8 cellular contexts compared by ENCODE assay signal in the genomic region with DNA sequence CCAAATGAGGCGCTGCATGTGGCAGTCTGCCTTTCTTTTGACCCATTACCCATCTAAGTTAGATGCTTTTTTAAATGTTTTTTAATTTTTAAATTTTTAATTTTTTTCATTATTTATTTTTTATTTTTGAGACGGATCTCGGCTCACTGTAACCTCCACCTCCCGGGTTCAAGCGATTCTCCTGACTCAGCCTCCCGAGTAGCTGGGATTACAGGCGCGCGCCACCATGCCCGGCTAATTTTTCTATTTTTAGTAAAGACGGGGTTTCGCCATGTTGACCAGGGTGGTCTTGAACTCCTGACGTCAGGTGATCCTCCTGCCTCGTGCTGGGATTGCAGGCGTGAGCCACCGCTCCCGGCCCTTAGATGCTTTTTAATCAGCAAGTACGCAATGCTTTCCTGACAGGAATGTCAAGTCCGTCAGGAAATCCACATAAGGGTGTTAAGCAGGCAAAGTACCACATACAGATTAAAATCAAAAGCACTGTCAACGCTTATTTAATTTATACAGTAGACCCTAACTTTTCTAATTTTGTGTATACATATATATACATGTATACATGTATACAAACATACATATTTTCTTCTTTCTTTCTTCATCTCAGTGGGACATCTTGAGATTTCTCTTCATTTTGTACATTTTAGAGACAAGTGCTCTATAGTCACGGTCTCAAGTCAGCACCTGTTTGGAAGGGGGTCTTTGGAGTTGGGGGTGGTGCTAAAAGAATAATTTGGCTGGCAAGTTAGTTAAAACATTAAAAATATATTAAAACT. TPM values are rescaled to one million over a fixed set of nuclear protein-coding genes. Genes with fewer than 3 reads are reported as not detected.
DNase-seq lines count a peak whose midpoint lies in the region; ATAC-seq and TF ChIP-seq lines count a peak whose summit lies in the region.

No MANE protein-coding gene starts in this region.

- H3K27me3 ChIP-seq in esophagus (ENCODE audit: control insufficient read depth in 1 of 2, insufficient read depth in 2 of 2, low read length in 2 of 2), result no peaks in the 10 kb centered on the region
- H3K27me3 ChIP-seq in upper lobe of right lung, result no peaks in the 10 kb centered on the region

- H3K27ac Mint-ChIP-seq in activated CD8-positive, alpha-beta T cell treated with anti-CD3 and anti-CD28 coated beads for 36 hours, result peak overlapping the region; percentile 95
- H3K27ac Mint-ChIP-seq in nephron, result peak overlapping the region; percentile 98 to 99 (median 99)

- intact Hi-C loops in activated CD8-positive, alpha-beta T cell treated with anti-CD3 and anti-CD28 coated beads for 36 hours (cut with micrococcal nuclease), result no loop called here
- intact Hi-C loops in upper lobe of right lung (cut with DNase I), result no loop called here

- H3K36me3 ChIP-seq in esophagus (ENCODE audit: control insufficient read depth in 2 of 2, insufficient read depth in 2 of 2, low read length in 1 of 2) (no peaks in the 10 kb centered on the region), upper lobe of right lung (no peaks in the 10 kb centered on the region)

- no peaks in the 10 kb centered on the region for H3K4me1 ChIP-seq in esophagus (ENCODE audit: control insufficient read depth in 2 of 2, insufficient read depth in 2 of 2, low read length in 1 of 2)
- peaks cover 9% of the 10 kb centered on the region for H3K4me1 ChIP-seq in upper lobe of right lung

- POLR2A ChIA-PET in activated CD8-positive, alpha-beta T cell treated with anti-CD3 and anti-CD28 coated beads for 36 hours (lab: Charles Lee), result interaction anchor here (0.7 to 3.5 kb wide), 7 partner anchors 10 to 181 kb away, joined by 3 to 16 read pairs (median 4); a partner anchor contains a TSS

- peak overlapping the region; percentile 94 for H3K4me3 Mint-ChIP-seq in activated CD8-positive, alpha-beta T cell treated with anti-CD3 and anti-CD28 coated beads for 36 hours
- H3K4me3 Mint-ChIP-seq in nephron, result peak overlapping the region; percentile 93 to 98 (median 95)

- H3K4me1 Mint-ChIP-seq in activated CD8-positive, alpha-beta T cell treated with anti-CD3 and anti-CD28 coated beads for 36 hours (ENCODE audit: low read depth), result peaks cover 22% of the 10 kb centered on the region
- H3K4me1 Mint-ChIP-seq in nephron, result peaks cover 16% of the 10 kb centered on the region

- no peak for TF ChIP-seq CTCF in activated CD8-positive, alpha-beta T cell treated with anti-CD3 and anti-CD28 coated beads for 36 hours (IDR thresholded peaks at IDR 0.05)
- TF ChIP-seq CTCF in nephron (IDR thresholded peaks at IDR 0.05; ENCODE audit: unreplicated experiment in 3 of 3), result no peak
- TF ChIP-seq CTCF in upper lobe of right lung (IDR thresholded peaks at IDR 0.05), result no peak

- CTCF ChIA-PET in activated CD8-positive, alpha-beta T cell treated with anti-CD3 and anti-CD28 coated beads for 36 hours (lab: Charles Lee), result interaction anchor here (0.7 to 4.8 kb wide), 25 partner anchors 10 to 235 kb away, joined by 3 to 25 read pairs (median 3); a partner anchor contains a TSS

- H3K9me3 Mint-ChIP-seq in activated CD8-positive, alpha-beta T cell treated with anti-CD3 and anti-CD28 coated beads for 36 hours, result no peaks in the 10 kb centered on the region
- no peaks in the 10 kb centered on the region for H3K9me3 Mint-ChIP-seq in nephron

- 20 to 21% methylated on average over 21 of the region's 21 CpGs for WGBS in esophagus, 2 donors

- H3K36me3 Mint-ChIP-seq in activated CD8-positive, alpha-beta T cell treated with anti-CD3 and anti-CD28 coated beads for 36 hours (ENCODE audit: low read depth), result peaks cover 13% of the 10 kb centered on the region
- H3K36me3 Mint-ChIP-seq in nephron (ENCODE audit: low read depth), result peaks cover 8% of the 10 kb centered on the region

- H3K27ac ChIP-seq in esophagus (ENCODE audit: low read depth in 2 of 2, low read length in 1 of 2) (peak overlapping the region; percentile 38 to 55), upper lobe of right lung (peak overlapping the region; percentile 28)

- DNase-seq in NCI-H446 treated with DMSO at 0.1 percent for 48 hours (lab: John Stamatoyannopoulos, UW), result peak; percentile 28
- DNase-seq in activated CD8-positive, alpha-beta T cell treated with anti-CD3 and anti-CD28 coated beads for 36 hours, result peak; percentile 55
- DNase-seq in upper lobe of right lung, result no peak
- no peak for DNase-seq in hepatic stellate cell (ENCODE audit: low spot score)

- peaks cover 13% of the 10 kb centered on the region for H3K27me3 Mint-ChIP-seq in activated CD8-positive, alpha-beta T cell treated with anti-CD3 and anti-CD28 coated beads for 36 hours
- peaks cover 5% of the 10 kb centered on the region for H3K27me3 Mint-ChIP-seq in nephron (ENCODE audit: low read depth)

- no peaks in the 10 kb centered on the region for H3K9me3 ChIP-seq in esophagus (ENCODE audit: control insufficient read depth in 2 of 2, insufficient read depth in 1 of 2, low read depth in 1 of 2, low read length in 1 of 2)
- no peaks in the 10 kb centered on the region for H3K9me3 ChIP-seq in upper lobe of right lung

- H3K4me3 ChIP-seq in esophagus (ENCODE audit: low read depth in 1 of 2, low read length in 2 of 2) (peak overlapping the region in 1 of 2 donors; percentile 15), upper lobe of right lung (peak overlapping the region; percentile 30)

- ATAC-seq in GM18867 (IDR thresholded peaks at IDR 0.05; ENCODE audit: unreplicated experiment) (peak; percentile 0), upper lobe of right lung (no peak), GM18502 (IDR thresholded peaks at IDR 0.05; ENCODE audit: poor library complexity, unreplicated experiment) (no peak)
- ATAC-seq in activated CD8-positive, alpha-beta T cell treated with anti-CD3 and anti-CD28 coated beads for 36 hours, result no peak

RNA-seq across cellular contexts. Expression of a gene that starts 1.0 kb away (rescaled TPM):
- 10 to 100 TPM; 13.1 to 14.1 TPM for total RNA-seq in activated CD8-positive, alpha-beta T cell treated with anti-CD3 and anti-CD28 coated beads for 36 hours
- polyA plus RNA-seq in esophagus, result 10 to 100 TPM; 41.8 to 62.0 TPM
- total RNA-seq in upper lobe of right lung, result 72.4 TPM

Comparison
In these comparisons a context has a peak if more than half of its experiments do, and no peak if none do; other contexts are left out.
1. DNase-seq: peak in NCI-H446 treated with DMSO at 0.1 percent for 48 hours (single experiment) and activated CD8-positive, alpha-beta T cell treated with anti-CD3 and anti-CD28 coated beads for 36 hours (single experiment); none in upper lobe of right lung (single experiment) and hepatic stellate cell (single experiment).